Comparison of ENCODE assay signal across 10 cellular contexts in genomic region chr14:53032161-53032803, GRCh38.
DNase-seq lines count a peak whose midpoint lies in the region; TF ChIP-seq lines count a peak whose summit lies in the region.
"Had no signal": no experiment of that assay in that cellular context is flagged by ENCODE, and none has a peak within 500 bp of the region (broad histone marks: within the 10 kb centered on the region; RNA-seq: fewer than 3 reads in every experiment).

No MANE protein-coding gene starts in this region.

- H3K27me3 ChIP-seq in SJCRH30, result no peaks in the 10 kb centered on the region

- H3K4me3 ChIP-seq in AG10803 (ENCODE audit: low read length) (no peak overlapping the region), SJCRH30 (no peak overlapping the region), fibroblast of the aortic adventitia (ENCODE audit: low read depth, low read length) (no peak overlapping the region)

- H3K9me3 ChIP-seq in SJCRH30 (replicated peaks), result no peaks in the 10 kb centered on the region

- DNase-seq in AG10803 (ENCODE audit: low read depth) (peak; percentile 94), SJCRH30 (peak; percentile 50 to 70), fibroblast of the aortic adventitia (ENCODE audit: low read depth) (peak; percentile 94), non-pigmented ciliary epithelial cell (ENCODE audit: low read depth) (peak; percentile 75), SHP77 (lab: John Stamatoyannopoulos, UW) (no peak), NCI-H446 treated with DMSO at 0.1 percent for 48 hours (lab: John Stamatoyannopoulos, UW) (no peak), NCI-H128 (lab: John Stamatoyannopoulos, UW; ENCODE audit: unreplicated experiment) (no peak), DMS 273 treated with DMSO at 0.1 percent for 48 hours (lab: John Stamatoyannopoulos, UW) (no peak)
- DNase-seq: CD4-positive, alpha-beta memory T cell; NCI-H187 had no signal

- TF ChIP-seq CTCF in AG10803 (conservative IDR thresholded peaks at IDR 0.05; ENCODE audit: low read length) (no peak), fibroblast of the aortic adventitia (IDR thresholded peaks at IDR 0.05; ENCODE audit: insufficient read depth, low read length) (no peak)

- H3K4me1 ChIP-seq in SJCRH30, result peaks cover 11% of the 10 kb centered on the region

- H3K27ac ChIP-seq in SJCRH30, result no peak overlapping the region

- H3K36me3 ChIP-seq in SJCRH30, result peaks cover 16% of the 10 kb centered on the region

Comparison
In these comparisons a context has a peak if more than half of its experiments do, and no peak if none do; other contexts are left out.
1. DNase-seq: peak in AG10803 (single experiment), SJCRH30 (2 of 2), fibroblast of the aortic adventitia (single experiment) and non-pigmented ciliary epithelial cell (single experiment); none in SHP77 (0 of 2), NCI-H446 treated with DMSO at 0.1 percent for 48 hours (single experiment), NCI-H128 (single experiment) and DMS 273 treated with DMSO at 0.1 percent for 48 hours (single experiment).